16 cellular contexts compared by ENCODE assay signal in genomic region chr6:90290991-90291390, GRCh38. TPM values are rescaled to one million over a fixed set of nuclear protein-coding genes. Genes with fewer than 3 reads are reported as not detected.
DNase-seq lines count a peak whose midpoint lies in the region; ATAC-seq, FAIRE-seq and TF ChIP-seq lines count a peak whose summit lies in the region.
"Had no signal": no experiment of that assay in that cellular context is flagged by ENCODE, and none has a peak within 500 bp of the region (broad histone marks: within the 10 kb centered on the region; RNA-seq: fewer than 3 reads in every experiment).

No MANE protein-coding gene starts in this region.

- H3K4me1 Mint-ChIP-seq in activated naive CD4-positive, alpha-beta T cell treated with anti-CD3 and anti-CD28 coated beads, Interleukin-2, amount 50 U/mL, for 24 hours = peaks cover 80% of the 10 kb centered on the region
- H3K4me1 Mint-ChIP-seq in activated B cell treated with CpG ODN at 0.5 μM for 24 hours = peaks cover 87% of the 10 kb centered on the region
- H3K4me1 Mint-ChIP-seq in stimulated activated naive CD8-positive, alpha-beta T cell treated with anti-CD3 and anti-CD28 coated beads, Interleukin-15, amount 100 ng/mL, for 72 hours = peaks cover 83% of the 10 kb centered on the region

- FAIRE-seq in endothelial cell of umbilical vein (lab: Jason Lieb, UNC) = peak; percentile 81
- FAIRE-seq: K562 had no signal

- no peaks in the 10 kb centered on the region for H3K27me3 Mint-ChIP-seq in activated naive CD4-positive, alpha-beta T cell treated with anti-CD3 and anti-CD28 coated beads, Interleukin-2, amount 50 U/mL, for 24 hours
- H3K27me3 Mint-ChIP-seq in activated B cell treated with CpG ODN at 0.5 μM for 24 hours = no peaks in the 10 kb centered on the region
- no peaks in the 10 kb centered on the region for H3K27me3 Mint-ChIP-seq in stimulated activated naive CD8-positive, alpha-beta T cell treated with anti-CD3 and anti-CD28 coated beads, Interleukin-15, amount 100 ng/mL, for 72 hours

- no peaks in the 10 kb centered on the region for H3K36me3 ChIP-seq in endothelial cell of umbilical vein (ENCODE audit: control insufficient read depth in 2 of 2, extremely low read depth in 1 of 2, insufficient read depth in 2 of 2, low read length in 2 of 2)
- H3K36me3 ChIP-seq: thoracic aorta had no signal

- no peaks in the 10 kb centered on the region for H4K20me1 ChIP-seq in endothelial cell of umbilical vein (replicated peaks; ENCODE audit: control insufficient read depth, extremely low read depth, insufficient read depth, low read length)

- dilution Hi-C loops in endothelial cell of umbilical vein (cut with MboI; ENCODE audit: extremely low pct_ligation_motif_present, low sequenced_read_pairs) = no loop called here

- H3K9me1 ChIP-seq in endothelial cell of umbilical vein (replicated peaks; ENCODE audit: control insufficient read depth, extremely low read depth, insufficient read depth, low read length) = no peaks in the 10 kb centered on the region

- no peak overlapping the region for H3K9ac ChIP-seq in endothelial cell of umbilical vein (replicated peaks; ENCODE audit: extremely low read depth, insufficient read depth, low read length)

- no peak overlapping the region for H3K27ac ChIP-seq in endothelial cell of umbilical vein (ENCODE audit: insufficient read depth, low read depth, low read length)
- H3K27ac ChIP-seq: thoracic aorta had no signal

- no peaks in the 10 kb centered on the region for H3K79me2 ChIP-seq in endothelial cell of umbilical vein (ENCODE audit: control insufficient read depth, insufficient read depth, low read length)

- POLR2A ChIA-PET in activated B cell treated with CpG ODN at 0.5 μM for 24 hours (lab: Charles Lee) (interaction anchor here (0.7 to 1.2 kb wide), 7 partner anchors 17 to 351 kb away, joined by 3 to 8 read pairs (median 5); no protein-coding TSS in a partner anchor), endothelial cell of umbilical vein (lab: Charles Lee) (no interaction called here)

- H3K4me1 ChIP-seq in endothelial cell of umbilical vein (ENCODE audit: control insufficient read depth, extremely low read depth, insufficient read depth, low read length) = peaks cover 10% of the 10 kb centered on the region

- H3K9me3 ChIP-seq in endothelial cell of umbilical vein (replicated peaks; ENCODE audit: control insufficient read depth, insufficient read depth, low read length) = no peaks in the 10 kb centered on the region
- H3K9me3 ChIP-seq: thoracic aorta had no signal

- H3K4me3 Mint-ChIP-seq in activated naive CD4-positive, alpha-beta T cell treated with anti-CD3 and anti-CD28 coated beads, Interleukin-2, amount 50 U/mL, for 24 hours = peak overlapping the region; percentile 96
- H3K4me3 Mint-ChIP-seq in activated B cell treated with CpG ODN at 0.5 μM for 24 hours = peak overlapping the region; percentile 22
- H3K4me3 Mint-ChIP-seq in stimulated activated naive CD8-positive, alpha-beta T cell treated with anti-CD3 and anti-CD28 coated beads, Interleukin-15, amount 100 ng/mL, for 72 hours = peak overlapping the region; percentile 89 to 100
- H3K4me3 Mint-ChIP-seq: mesothelial cell of epicardium had no signal

- no peak for TF ChIP-seq POLR2A in endothelial cell of umbilical vein (IDR thresholded peaks at IDR 0.05; ENCODE audit: low read depth, low read length)

- ATAC-seq in activated B cell treated with CpG ODN at 0.5 μM for 24 hours (ENCODE audit: low read depth) = no peak
- no peak for ATAC-seq in stimulated activated naive CD8-positive, alpha-beta T cell treated with anti-CD3 and anti-CD28 coated beads, Interleukin-15, amount 100 ng/mL, for 72 hours
- ATAC-seq: K562, sciatic nerve had no signal

- DNase-seq in activated naive CD4-positive, alpha-beta T cell treated with Interleukin-2 at 50 U/mL for 16 hours = no peak
- DNase-seq in activated B cell treated with CpG ODN at 0.5 μM for 24 hours = no peak
- DNase-seq in endothelial cell of umbilical vein (ENCODE audit: low read depth, low spot score) = peak; percentile 17
- DNase-seq in stimulated activated naive CD8-positive, alpha-beta T cell treated with anti-CD3 and anti-CD28 coated beads, Interleukin-15, amount 100 ng/mL, for 72 hours = no peak
- no peak for DNase-seq in SIG-M5 (lab: John Stamatoyannopoulos, UW)
- DNase-seq in middle frontal gyrus (ENCODE audit: extremely low spot score, low spot score) = no peak
- DNase-seq in mesenteric fat pad (ENCODE audit: low spot score) = no peak
- DNase-seq: activated CD4-positive, CD25-positive, alpha-beta regulatory T cell treated with anti-CD3 and anti-CD28 coated beads, Interleukin-2, amount 50 U/mL, for 72 hours; NCI-H1092 treated with DMSO at 0.1 percent for 48 hours; NCI-H2171 treated with DMSO at 0.1 percent for 48 hours; occipital lobe had no signal

- H3K4me3 ChIP-seq in endothelial cell of umbilical vein (replicated peaks in 1 of 3; ENCODE audit: insufficient read depth in 1 of 3, low read depth in 1 of 3, low read length in 3 of 3) = no peak overlapping the region
- H3K4me3 ChIP-seq: K562, thoracic aorta had no signal

- H3K27ac Mint-ChIP-seq in activated naive CD4-positive, alpha-beta T cell treated with anti-CD3 and anti-CD28 coated beads, Interleukin-2, amount 50 U/mL, for 24 hours = peak overlapping the region; percentile 100
- H3K27ac Mint-ChIP-seq in activated B cell treated with CpG ODN at 0.5 μM for 24 hours = peak overlapping the region; percentile 74
- peak overlapping the region; percentile 79 to 82 for H3K27ac Mint-ChIP-seq in stimulated activated naive CD8-positive, alpha-beta T cell treated with anti-CD3 and anti-CD28 coated beads, Interleukin-15, amount 100 ng/mL, for 72 hours
- H3K27ac Mint-ChIP-seq: mesothelial cell of epicardium had no signal

- H3K27me3 ChIP-seq in endothelial cell of umbilical vein (ENCODE audit: control insufficient read depth in 2 of 2, insufficient read depth in 2 of 2, low read length in 2 of 2) = peaks cover 6 to 8% of the 10 kb centered on the region in 2 experiments

- H3K4me2 ChIP-seq in endothelial cell of umbilical vein (ENCODE audit: insufficient read depth, low read length) = no peak overlapping the region

- no TSS peak for BruUV-seq in endothelial cell of umbilical vein (replicated peaks; lab: Mats Ljungman, UMichigan)

- H3K36me3 Mint-ChIP-seq in activated naive CD4-positive, alpha-beta T cell treated with anti-CD3 and anti-CD28 coated beads, Interleukin-2, amount 50 U/mL, for 24 hours = peaks cover 45% of the 10 kb centered on the region
- peaks cover 54% of the 10 kb centered on the region for H3K36me3 Mint-ChIP-seq in activated B cell treated with CpG ODN at 0.5 μM for 24 hours (ENCODE audit: low read depth)

- H2AFZ ChIP-seq in endothelial cell of umbilical vein (ENCODE audit: low read depth, low read length) = no peak overlapping the region

- CTCF ChIA-PET in activated B cell treated with CpG ODN at 0.5 μM for 24 hours (lab: Charles Lee) (interaction anchor here (0.9 to 8.1 kb wide), 5 partner anchors 72 to 351 kb away, joined by 3 to 88 read pairs (median 4); no protein-coding TSS in a partner anchor), endothelial cell of umbilical vein (lab: Charles Lee) (interaction anchor here (0.9 kb wide), 1 partner anchor 102 kb away, joined by 3 read pairs; no protein-coding TSS in a partner anchor)

- intact Hi-C loops in activated B cell treated with CpG ODN at 0.5 μM for 24 hours (cut with micrococcal nuclease) (loop anchor here (10.0 kb wide), 1 partner anchor 106 kb away; no protein-coding TSS in a partner anchor), endothelial cell of umbilical vein (cut with micrococcal nuclease) (no loop called here)

- H3K9me3 Mint-ChIP-seq in activated naive CD4-positive, alpha-beta T cell treated with anti-CD3 and anti-CD28 coated beads, Interleukin-2, amount 50 U/mL, for 24 hours = no peaks in the 10 kb centered on the region
- no peaks in the 10 kb centered on the region for H3K9me3 Mint-ChIP-seq in activated B cell treated with CpG ODN at 0.5 μM for 24 hours
- no peaks in the 10 kb centered on the region for H3K9me3 Mint-ChIP-seq in stimulated activated naive CD8-positive, alpha-beta T cell treated with anti-CD3 and anti-CD28 coated beads, Interleukin-15, amount 100 ng/mL, for 72 hours

- TF ChIP-seq CTCF in activated B cell treated with CpG ODN at 0.5 μM for 24 hours (IDR thresholded peaks at IDR 0.05) (no peak), endothelial cell of umbilical vein (IDR thresholded peaks at IDR 0.05; ENCODE audit: extremely low read depth in 1 of 2, insufficient read depth in 1 of 2, low read depth in 1 of 2, low read length in 2 of 2) (no peak)

TF ChIP-seq in endothelial cell of umbilical vein, 7 proteins besides CTCF, POLR2A, EP300 and RAD21:
- TF ChIP-seq GATA2 (IDR thresholded peaks at IDR 0.05; ENCODE audit: insufficient read depth, insufficient read length, low read depth, low read length) (no peak), MYC (IDR thresholded peaks at IDR 0.05; ENCODE audit: low read depth, low read length) (no peak), JUN (IDR thresholded peaks at IDR 0.05; ENCODE audit: borderline replicate concordance, insufficient read depth, insufficient read length, low read depth) (peak; percentile 23)
TF ChIP-seq in endothelial cell of umbilical vein: peak in this region for 1.

RNA-seq across cellular contexts. Expression of gene BACH2, which starts 5.7 kb away (rescaled TPM):
- total RNA-seq in activated B cell treated with CpG ODN at 0.5 μM for 24 hours (79.6 and 90.4 TPM in 2 replicates), endothelial cell of umbilical vein (5.6 and 5.9 TPM in 2 replicates), mesenteric fat pad (2.0 TPM)
- polyA plus RNA-seq in endothelial cell of umbilical vein = 1.1 and 1.7 TPM in 2 replicates
- 1.4 and 1.8 TPM in 2 replicates for polyA plus RNA-seq in endothelial cell of umbilical vein (2011; cell fraction: cytosol; rRNA removed)
- 2.2 and 3.3 TPM in 2 replicates for polyA plus RNA-seq in endothelial cell of umbilical vein (2011; cell fraction: nucleus; rRNA removed)
- polyA plus RNA-seq in endothelial cell of umbilical vein (2012) = 1.2 and 1.7 TPM in 2 replicates
- polyA minus RNA-seq in endothelial cell of umbilical vein = 6.1 and 7.1 TPM in 2 replicates
- polyA minus RNA-seq in endothelial cell of umbilical vein (2011; cell fraction: cytosol; rRNA and poly(A)+ RNA removed) = not detected
- polyA minus RNA-seq in endothelial cell of umbilical vein (2011; cell fraction: nucleus; rRNA and poly(A)+ RNA removed) = 14.6 and 14.7 TPM in 2 replicates

Comparison
In these comparisons a context has a peak if more than half of its experiments do, and no peak if none do; other contexts are left out.
1. H3K4me3 Mint-ChIP-seq: peak in every context shown above with its lines; median percentile 96 in activated naive CD4-positive, alpha-beta T cell treated with anti-CD3 and anti-CD28 coated beads, Interleukin-2, amount 50 U/mL, for 24 hours; 94 in stimulated activated naive CD8-positive, alpha-beta T cell treated with anti-CD3 and anti-CD28 coated beads, Interleukin-15, amount 100 ng/mL, for 72 hours; 22 in activated B cell treated with CpG ODN at 0.5 μM for 24 hours.
2. RNA of gene BACH2, which starts 5.7 kb away (total RNA-seq): 79.6 to 90.4 TPM in activated B cell treated with CpG ODN at 0.5 μM for 24 hours; 5.6 to 5.9 TPM in endothelial cell of umbilical vein and 2.0 TPM in mesenteric fat pad (single experiment); every median in the first group is over 10 times any median in the second.
3. Peak in every context shown above with its lines, with median percentiles within 50 percentile points of each other: H3K27ac Mint-ChIP-seq.